Comparison of ENCODE assay signal across 17 cellular contexts in genomic region chr1:160646192-160646591, GRCh38. TPM values are rescaled to one million over a fixed set of nuclear protein-coding genes. Genes with fewer than 3 reads are reported as not detected.
DNase-seq lines count a peak whose midpoint lies in the region; ATAC-seq and TF ChIP-seq lines count a peak whose summit lies in the region.
"Had no signal": no experiment of that assay in that cellular context is flagged by ENCODE, and none has a peak within 500 bp of the region (broad histone marks: within the 10 kb centered on the region; RNA-seq: fewer than 3 reads in every experiment).

No MANE protein-coding gene starts in this region.

- no peak for DNase-seq in activated naive CD4-positive, alpha-beta T cell treated with anti-CD3 and anti-CD28 coated beads, Interleukin-2, amount 50 U/mL, for 72 hours (ENCODE audit: low spot score in 2 of 2)
- DNase-seq in NCI-H510A treated with DMSO at 0.1 percent for 48 hours (lab: John Stamatoyannopoulos, UW) = no peak
- no peak for DNase-seq in stimulated activated naive CD4-positive, alpha-beta T cell treated with Interleukin-2 at 50 U/mL for 16 hours (lab: John Stamatoyannopoulos, UW)
- DNase-seq: activated CD4-positive, CD25-positive, alpha-beta regulatory T cell treated with anti-CD3 and anti-CD28 coated beads, Interleukin-2, amount 50 U/mL, for 72 hours; amniotic stem cell; effector CD8-positive, alpha-beta T cell; HCEC 1CT; IMR-90; NCI-H146; NCI-H774 had no signal

- H4K20me1 ChIP-seq in BLaER1 treated with 17β-estradiol and CSF1 and Interleukin-3, amounts not matched to agents 10 nM and 100 nM = no peaks in the 10 kb centered on the region

- H3K9ac ChIP-seq in BLaER1 treated with 17β-estradiol and CSF1 and Interleukin-3, amounts not matched to agents 10 nM and 100 nM = peak overlapping the region; percentile 50 to 84 (median 72); a peak in 21 of 22 replicates

- peak overlapping the region; percentile 52 to 86 (median 61) for H3K4me3 ChIP-seq in BLaER1 treated with 17β-estradiol and CSF1 and Interleukin-3, amounts not matched to agents 10 nM and 100 nM
- H3K4me3 ChIP-seq in GM12875 (ENCODE audit: low read depth, low read length) = peak overlapping the region; percentile 92
- H3K4me3 ChIP-seq in muscle layer of duodenum (ENCODE audit: low read depth in 1 of 2, low read length in 2 of 2) = peak overlapping the region in 1 of 2 donors; percentile 53

- peak overlapping the region; percentile 95 to 97 for H3K27ac Mint-ChIP-seq in activated naive CD4-positive, alpha-beta T cell treated with anti-CD3 and anti-CD28 coated beads, Interleukin-2, amount 50 U/mL, for 72 hours

- no peak for TF ChIP-seq CTCF in GM12875 (IDR thresholded peaks at IDR 0.05; ENCODE audit: borderline replicate concordance, insufficient read depth, low read depth, low read length)

- peak overlapping the region; percentile 88 to 98 (median 94) for H3K4me2 ChIP-seq in BLaER1 treated with 17β-estradiol and CSF1 and Interleukin-3, amounts not matched to agents 10 nM and 100 nM

- ATAC-seq in activated naive CD4-positive, alpha-beta T cell treated with anti-CD3 and anti-CD28 coated beads, Interleukin-2, amount 50 U/mL, for 72 hours = peak in 1 of 2 donors; percentile 3
- ATAC-seq in GM19035 (IDR thresholded peaks at IDR 0.05; ENCODE audit: unreplicated experiment) (no peak), GM21515 (IDR thresholded peaks at IDR 0.05; ENCODE audit: unreplicated experiment) (no peak)

- peaks cover 0 to 20% (median 0%) of the 10 kb centered on the region in 11 experiments; a peak in 2 of 22 replicates for H3K36me3 ChIP-seq in BLaER1 treated with 17β-estradiol and CSF1 and Interleukin-3, amounts not matched to agents 10 nM and 100 nM
- H3K36me3 ChIP-seq in muscle layer of duodenum (ENCODE audit: control insufficient read depth in 1 of 2, insufficient read depth in 2 of 2, low read length in 2 of 2) = no peaks in the 10 kb centered on the region

- peaks cover 0 to 4% (median 0%) of the 10 kb centered on the region in 11 experiments; a peak in 4 of 22 replicates for H3K9me3 ChIP-seq in BLaER1 treated with 17β-estradiol and CSF1 and Interleukin-3, amounts not matched to agents 10 nM and 100 nM (replicated peaks in 1 of 11)
- H3K9me3 ChIP-seq in muscle layer of duodenum (ENCODE audit: control insufficient read depth in 1 of 2, low read length in 2 of 2) = no peaks in the 10 kb centered on the region

- H3K27me3 ChIP-seq in BLaER1 treated with 17β-estradiol and CSF1 and Interleukin-3, amounts not matched to agents 10 nM and 100 nM = no peaks in the 10 kb centered on the region
- H3K27me3 ChIP-seq in muscle layer of duodenum (ENCODE audit: low read depth, low read length) = no peaks in the 10 kb centered on the region

- H3K4me1 ChIP-seq in BLaER1 treated with 17β-estradiol and CSF1 and Interleukin-3, amounts not matched to agents 10 nM and 100 nM = peaks cover 77 to 100% (median 97%) of the 10 kb centered on the region in 10 experiments
- H3K4me1 ChIP-seq in muscle layer of duodenum (ENCODE audit: control insufficient read depth in 1 of 2, insufficient read depth in 2 of 2, low read length in 2 of 2) = peaks cover 0 to 5% of the 10 kb centered on the region in 2 donors

- peaks cover 64 to 77% of the 10 kb centered on the region in 2 donors for H3K36me3 Mint-ChIP-seq in activated naive CD4-positive, alpha-beta T cell treated with anti-CD3 and anti-CD28 coated beads, Interleukin-2, amount 50 U/mL, for 72 hours

- H3K27ac ChIP-seq in BLaER1 treated with 17β-estradiol and CSF1 and Interleukin-3, amounts not matched to agents 10 nM and 100 nM = peak overlapping the region; percentile 45 to 79 (median 74); a peak in 21 of 22 replicates
- H3K27ac ChIP-seq in muscle layer of duodenum (ENCODE audit: low read length) = peak overlapping the region; percentile 47

- no peaks in the 10 kb centered on the region for H3K9me3 Mint-ChIP-seq in activated naive CD4-positive, alpha-beta T cell treated with anti-CD3 and anti-CD28 coated beads, Interleukin-2, amount 50 U/mL, for 72 hours

RNA-seq across cellular contexts. Expression of gene SLAMF1, which starts 0.7 kb away (rescaled TPM):
- 10 to 100 TPM; 84.3 to 96.3 TPM for total RNA-seq in activated naive CD4-positive, alpha-beta T cell treated with anti-CD3 and anti-CD28 coated beads, Interleukin-2, amount 50 U/mL, for 72 hours
- total RNA-seq: glomerular endothelial cell, IMR-90, SK-MEL-5 had no signal
